Comparison of ENCODE assay signal across 8 cellular contexts in the genomic region with DNA sequence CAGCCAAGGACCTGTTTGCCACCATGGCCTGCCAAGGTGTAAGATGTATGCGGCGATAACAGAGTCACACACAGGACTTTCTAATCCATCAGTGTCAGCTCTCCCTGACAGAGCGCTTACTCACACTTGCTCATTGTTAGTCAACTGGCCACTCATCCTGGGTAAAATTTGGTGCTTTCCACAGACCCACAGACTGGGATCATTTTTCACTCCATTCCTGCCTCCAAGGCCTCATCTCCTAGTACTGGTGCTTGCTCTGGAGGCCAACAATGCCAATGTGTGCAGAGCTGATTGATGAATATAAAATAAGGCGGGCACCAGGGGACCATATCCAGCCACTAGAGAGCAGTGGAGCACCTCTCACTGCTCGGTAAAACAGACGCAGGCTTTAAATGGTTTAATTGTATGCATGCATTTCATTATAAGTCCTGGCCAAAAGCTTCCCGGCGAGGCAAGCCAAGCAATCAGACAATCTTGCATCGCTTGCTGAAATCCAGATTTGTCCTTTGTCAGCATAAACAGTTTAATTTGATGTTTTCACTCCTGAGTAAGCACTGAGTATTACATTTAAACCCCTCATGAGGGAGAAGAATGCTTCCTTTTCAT. TPM values are rescaled to one million over a fixed set of nuclear protein-coding genes. Genes with fewer than 3 reads are reported as not detected.
DNase-seq lines count a peak whose midpoint lies in the region; ATAC-seq, FAIRE-seq and TF ChIP-seq lines count a peak whose summit lies in the region.

No MANE protein-coding gene starts in this region.

- H3K9me3 ChIP-seq in neural cell (ENCODE audit: low read length), result no peaks in the 10 kb centered on the region
- H3K9me3 ChIP-seq in kidney (ENCODE audit: control insufficient read depth in 1 of 2, low read length in 2 of 2), result no peaks in the 10 kb centered on the region

- no peaks in the 10 kb centered on the region for H3K27me3 ChIP-seq in neural cell (ENCODE audit: insufficient read depth, low read depth, low read length)

- intact Hi-C loops in kidney (cut with DNase I), result no loop called here

- TF ChIP-seq RAD21 in neural cell (conservative IDR thresholded peaks at IDR 0.05), result peak; percentile 64

- H3K9ac ChIP-seq in neural cell (ENCODE audit: low read length), result no peak overlapping the region
- H3K9ac ChIP-seq in kidney (ENCODE audit: low read length in 2 of 2), result no peak overlapping the region

- H2AFZ ChIP-seq in neural cell (ENCODE audit: low read depth, low read length), result no peak overlapping the region

- no peak for ATAC-seq in HG02973 (IDR thresholded peaks at IDR 0.05; ENCODE audit: unreplicated experiment)

- H3K27ac ChIP-seq in neural cell (ENCODE audit: low read length) (no peak overlapping the region), kidney (ENCODE audit: low read depth in 2 of 2, low read length in 2 of 2) (no peak overlapping the region)

- no peak for TF ChIP-seq EP300 in neural cell (conservative IDR thresholded peaks at IDR 0.05; ENCODE audit: poor library complexity, severe bottlenecking)

- no peaks in the 10 kb centered on the region for H4K20me1 ChIP-seq in neural cell (ENCODE audit: insufficient read depth)

- no peak overlapping the region for H3K4me2 ChIP-seq in neural cell (ENCODE audit: low read length)

- peaks cover 24 to 26% of the 10 kb centered on the region in 2 donors for H3K4me1 ChIP-seq in kidney (ENCODE audit: control insufficient read depth in 1 of 2, insufficient read depth in 1 of 2, low read depth in 1 of 2, low read length in 2 of 2)

- no peaks in the 10 kb centered on the region for H3F3A ChIP-seq in neural cell (ENCODE audit: insufficient read depth, low read length, poor library complexity, severe bottlenecking)

- H3K4me3 ChIP-seq in neural cell (ENCODE audit: low read length) (peak overlapping the region; percentile 15), kidney (ENCODE audit: low read length in 2 of 2) (no peak overlapping the region)

- H3K79me2 ChIP-seq in neural cell (replicated peaks; ENCODE audit: insufficient read depth, low read length), result peaks cover 45% of the 10 kb centered on the region

- no peaks in the 10 kb centered on the region for H3K9me2 ChIP-seq in neural cell (ENCODE audit: insufficient read depth, low read length)

- DNase-seq in NCI-H2227 (lab: John Stamatoyannopoulos, UW; ENCODE audit: unreplicated experiment) (peak; percentile 16), NCI-H2227 treated with DMSO at 0.1 percent for 48 hours (lab: John Stamatoyannopoulos, UW) (no peak), NCI-H446 treated with DMSO at 0.1 percent for 48 hours (lab: John Stamatoyannopoulos, UW) (peak; percentile 48), cerebellar cortex (ENCODE audit: low spot score) (peak; percentile 46), SHP77 treated with DMSO at 0.1 percent for 48 hours (lab: John Stamatoyannopoulos, UW) (no peak), kidney (no peak)

- FAIRE-seq in kidney (lab: Jason Lieb, UNC), result no peak

- H3K36me3 ChIP-seq in neural cell (ENCODE audit: insufficient read depth, low read length) (no peaks in the 10 kb centered on the region), kidney (ENCODE audit: control insufficient read depth in 1 of 2, insufficient read depth in 2 of 2, low read length in 2 of 2) (no peaks in the 10 kb centered on the region)

- TF ChIP-seq CTCF in neural cell (IDR thresholded peaks at IDR 0.05; ENCODE audit: poor library complexity, severe bottlenecking) (peak; percentile 71), kidney (IDR thresholded peaks at IDR 0.05; ENCODE audit: borderline replicate concordance, extremely low read depth, insufficient read depth) (no peak)

TF ChIP-seq in neural cell, 6 proteins besides CTCF, POLR2A, EP300 and RAD21:
- TF ChIP-seq EZH2 (IDR thresholded peaks at IDR 0.05; ENCODE audit: borderline replicate concordance, insufficient read depth, low read length, poor library complexity, severe bottlenecking) (no peak), MXI1 (conservative IDR thresholded peaks at IDR 0.05; ENCODE audit: poor library complexity, severe bottlenecking) (no peak), SMC3 (conservative IDR thresholded peaks at IDR 0.05; ENCODE audit: poor library complexity) (peak; percentile 67), TAF1 (IDR thresholded peaks at IDR 0.05; ENCODE audit: low read depth) (no peak), POLR2AphosphoS5 (IDR thresholded peaks at IDR 0.05) (no peak)
- TF ChIP-seq, protein P1, sequence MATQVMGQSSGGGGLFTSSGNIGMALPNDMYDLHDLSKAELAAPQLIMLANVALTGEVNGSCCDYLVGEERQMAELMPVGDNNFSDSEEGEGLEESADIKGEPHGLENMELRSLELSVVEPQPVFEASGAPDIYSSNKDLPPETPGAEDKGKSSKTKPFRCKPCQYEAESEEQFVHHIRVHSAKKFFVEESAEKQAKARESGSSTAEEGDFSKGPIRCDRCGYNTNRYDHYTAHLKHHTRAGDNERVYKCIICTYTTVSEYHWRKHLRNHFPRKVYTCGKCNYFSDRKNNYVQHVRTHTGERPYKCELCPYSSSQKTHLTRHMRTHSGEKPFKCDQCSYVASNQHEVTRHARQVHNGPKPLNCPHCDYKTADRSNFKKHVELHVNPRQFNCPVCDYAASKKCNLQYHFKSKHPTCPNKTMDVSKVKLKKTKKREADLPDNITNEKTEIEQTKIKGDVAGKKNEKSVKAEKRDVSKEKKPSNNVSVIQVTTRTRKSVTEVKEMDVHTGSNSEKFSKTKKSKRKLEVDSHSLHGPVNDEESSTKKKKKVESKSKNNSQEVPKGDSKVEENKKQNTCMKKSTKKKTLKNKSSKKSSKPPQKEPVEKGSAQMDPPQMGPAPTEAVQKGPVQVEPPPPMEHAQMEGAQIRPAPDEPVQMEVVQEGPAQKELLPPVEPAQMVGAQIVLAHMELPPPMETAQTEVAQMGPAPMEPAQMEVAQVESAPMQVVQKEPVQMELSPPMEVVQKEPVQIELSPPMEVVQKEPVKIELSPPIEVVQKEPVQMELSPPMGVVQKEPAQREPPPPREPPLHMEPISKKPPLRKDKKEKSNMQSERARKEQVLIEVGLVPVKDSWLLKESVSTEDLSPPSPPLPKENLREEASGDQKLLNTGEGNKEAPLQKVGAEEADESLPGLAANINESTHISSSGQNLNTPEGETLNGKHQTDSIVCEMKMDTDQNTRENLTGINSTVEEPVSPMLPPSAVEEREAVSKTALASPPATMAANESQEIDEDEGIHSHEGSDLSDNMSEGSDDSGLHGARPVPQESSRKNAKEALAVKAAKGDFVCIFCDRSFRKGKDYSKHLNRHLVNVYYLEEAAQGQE (IDR thresholded peaks at IDR 0.05; ENCODE audit: borderline replicate concordance), result no peak

RNA-seq across cellular contexts. Expression of a gene that starts 22.3 kb away (rescaled TPM):
- polyA plus RNA-seq in neural cell (363 and 388 TPM in 2 replicates), kidney (ENCODE audit: insufficient read depth, low read depth, low replicate concordance) (250 TPM)
- 192 and 198 TPM in 2 replicates for polyA minus RNA-seq in neural cell
- 105 TPM for total RNA-seq in kidney

RNA-seq across cellular contexts. Expression of a gene that starts 57.3 kb away (rescaled TPM):
- not detected in 2 replicates for polyA plus RNA-seq in neural cell
- polyA minus RNA-seq in neural cell, result not detected in 2 replicates
- total RNA-seq in kidney, result not detected
- polyA plus RNA-seq in kidney (ENCODE audit: insufficient read depth, low read depth, low replicate concordance), result not detected

Comparison
In these comparisons a context has a peak if more than half of its experiments do, and no peak if none do; other contexts are left out.
1. DNase-seq: peak in NCI-H2227 (single experiment), NCI-H446 treated with DMSO at 0.1 percent for 48 hours (single experiment) and cerebellar cortex (single experiment); none in NCI-H2227 treated with DMSO at 0.1 percent for 48 hours (single experiment), SHP77 treated with DMSO at 0.1 percent for 48 hours (single experiment) and kidney (single experiment).